ENCODE assay signal across 2 cellular contexts in genomic region chr2:222351035-222351434, GRCh38.
A peak's percentile ranks its signal among the peaks of the same experiment; 100 is the strongest.
TF ChIP-seq lines count a peak whose summit lies in the region.

No MANE protein-coding gene starts in this region.

TF ChIP-seq in HepG2, 621 proteins besides CTCF, POLR2A, EP300 and RAD21 (continued from another document):
- TF ChIP-seq MAFF (IDR thresholded peaks at IDR 0.05; ENCODE audit: low read depth, low read length) (peak; percentile 76), ZBTB46 (CRISPR knock-in tag; IDR thresholded peaks at IDR 0.05; ENCODE audit: borderline replicate concordance) (no peak), MAFK (conservative IDR thresholded peaks at IDR 0.05 in 1 of 2, IDR thresholded peaks at IDR 0.05 in 1 of 2; ENCODE audit: low read length in 2 of 2) (peak; percentile 70 to 88), WIZ (CRISPR knock-in tag; IDR thresholded peaks at IDR 0.05) (no peak), ZBTB44 (CRISPR knock-in tag; IDR thresholded peaks at IDR 0.05) (no peak), ESRRA (CRISPR knock-in tag; IDR thresholded peaks at IDR 0.05; ENCODE audit: low read depth) (no peak)

TF ChIP-seq in K562, 482 proteins besides CTCF, POLR2A, EP300 and RAD21:
- TF ChIP-seq TAF1 (IDR thresholded peaks at IDR 0.05; ENCODE audit: control insufficient read depth, extremely low read depth, insufficient read depth, low read length, severe bottlenecking) (no peak), ZNF316 (IDR thresholded peaks at IDR 0.05) (peak; percentile 5; the same call in 1 of the 2 replicates)
